In the genomic region with DNA sequence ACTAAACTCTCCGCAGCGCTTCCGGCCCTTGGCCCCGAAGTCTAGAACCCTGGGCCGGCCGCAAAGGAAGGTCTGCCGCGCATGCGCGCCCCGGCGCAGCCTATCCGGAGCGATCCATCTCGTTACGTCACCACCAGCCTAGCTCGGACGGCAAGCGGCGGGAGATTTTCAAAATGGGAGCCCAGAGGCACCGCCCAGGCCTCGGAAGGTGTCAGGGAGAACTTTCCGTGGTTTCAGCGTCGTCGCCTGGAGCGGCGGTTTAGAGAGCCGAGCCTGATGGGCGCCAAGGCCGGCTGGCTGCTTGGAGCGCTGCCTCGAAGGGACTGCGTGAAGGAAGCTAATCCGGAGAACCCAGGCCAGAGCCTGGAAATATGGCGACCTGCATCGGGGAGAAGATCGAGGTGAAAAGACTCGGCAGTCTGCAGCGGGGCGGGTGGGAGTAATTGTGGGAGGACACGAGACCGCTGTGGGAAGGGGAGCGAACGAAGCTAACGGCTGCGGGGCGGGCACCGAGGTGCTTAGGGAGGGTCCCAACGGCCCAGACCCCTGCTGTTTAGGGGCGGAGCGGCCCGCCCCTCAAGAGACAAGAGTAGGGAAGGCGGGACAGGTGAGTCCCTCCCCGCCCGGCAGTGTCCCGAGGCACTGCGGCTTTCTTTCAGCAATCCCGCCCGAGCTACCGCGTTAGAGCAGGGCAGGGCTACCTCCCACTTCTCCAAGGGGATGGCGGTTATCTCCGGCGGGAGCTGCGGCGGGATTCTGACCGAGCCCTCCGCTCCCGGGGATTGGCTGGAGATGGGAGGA, we compare ENCODE assay signal across 1 cellular context.
A peak's percentile ranks its signal among the peaks of the same experiment; 100 is the strongest.
TF ChIP-seq lines count a peak whose summit lies in the region.

A gene (plus strand): TSS at position 130 of the 801 bp plus-strand sequence. CDS start 242 bp downstream, at position 372.

TF ChIP-seq in HepG2, 621 proteins besides CTCF, POLR2A, EP300 and RAD21 (continued from another document and continues in another):
- TF ChIP-seq, protein P1, sequence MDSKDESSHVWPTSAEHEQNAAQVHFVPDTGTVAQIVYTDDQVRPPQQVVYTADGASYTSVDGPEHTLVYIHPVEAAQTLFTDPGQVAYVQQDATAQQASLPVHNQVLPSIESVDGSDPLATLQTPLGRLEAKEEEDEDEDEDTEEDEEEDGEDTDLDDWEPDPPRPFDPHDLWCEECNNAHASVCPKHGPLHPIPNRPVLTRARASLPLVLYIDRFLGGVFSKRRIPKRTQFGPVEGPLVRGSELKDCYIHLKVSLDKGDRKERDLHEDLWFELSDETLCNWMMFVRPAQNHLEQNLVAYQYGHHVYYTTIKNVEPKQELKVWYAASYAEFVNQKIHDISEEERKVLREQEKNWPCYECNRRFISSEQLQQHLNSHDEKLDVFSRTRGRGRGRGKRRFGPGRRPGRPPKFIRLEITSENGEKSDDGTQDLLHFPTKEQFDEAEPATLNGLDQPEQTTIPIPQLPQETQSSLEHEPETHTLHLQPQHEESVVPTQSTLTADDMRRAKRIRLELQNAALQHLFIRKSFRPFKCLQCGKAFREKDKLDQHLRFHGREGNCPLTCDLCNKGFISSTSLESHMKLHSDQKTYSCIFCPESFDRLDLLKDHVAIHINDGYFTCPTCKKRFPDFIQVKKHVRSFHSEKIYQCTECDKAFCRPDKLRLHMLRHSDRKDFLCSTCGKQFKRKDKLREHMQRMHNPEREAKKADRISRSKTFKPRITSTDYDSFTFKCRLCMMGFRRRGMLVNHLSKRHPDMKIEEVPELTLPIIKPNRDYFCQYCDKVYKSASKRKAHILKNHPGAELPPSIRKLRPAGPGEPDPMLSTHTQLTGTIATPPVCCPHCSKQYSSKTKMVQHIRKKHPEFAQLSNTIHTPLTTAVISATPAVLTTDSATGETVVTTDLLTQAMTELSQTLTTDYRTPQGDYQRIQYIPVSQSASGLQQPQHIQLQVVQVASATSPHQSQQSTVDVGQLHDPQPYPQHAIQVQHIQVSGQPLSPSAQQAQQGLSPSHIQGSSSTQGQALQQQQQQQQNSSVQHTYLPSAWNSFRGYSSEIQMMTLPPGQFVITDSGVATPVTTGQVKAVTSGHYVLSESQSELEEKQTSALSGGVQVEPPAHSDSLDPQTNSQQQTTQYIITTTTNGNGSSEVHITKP (CRISPR knock-in tag; IDR thresholded peaks at IDR 0.05; ENCODE audit: low read depth): no peak
- TF ChIP-seq, protein P2, sequence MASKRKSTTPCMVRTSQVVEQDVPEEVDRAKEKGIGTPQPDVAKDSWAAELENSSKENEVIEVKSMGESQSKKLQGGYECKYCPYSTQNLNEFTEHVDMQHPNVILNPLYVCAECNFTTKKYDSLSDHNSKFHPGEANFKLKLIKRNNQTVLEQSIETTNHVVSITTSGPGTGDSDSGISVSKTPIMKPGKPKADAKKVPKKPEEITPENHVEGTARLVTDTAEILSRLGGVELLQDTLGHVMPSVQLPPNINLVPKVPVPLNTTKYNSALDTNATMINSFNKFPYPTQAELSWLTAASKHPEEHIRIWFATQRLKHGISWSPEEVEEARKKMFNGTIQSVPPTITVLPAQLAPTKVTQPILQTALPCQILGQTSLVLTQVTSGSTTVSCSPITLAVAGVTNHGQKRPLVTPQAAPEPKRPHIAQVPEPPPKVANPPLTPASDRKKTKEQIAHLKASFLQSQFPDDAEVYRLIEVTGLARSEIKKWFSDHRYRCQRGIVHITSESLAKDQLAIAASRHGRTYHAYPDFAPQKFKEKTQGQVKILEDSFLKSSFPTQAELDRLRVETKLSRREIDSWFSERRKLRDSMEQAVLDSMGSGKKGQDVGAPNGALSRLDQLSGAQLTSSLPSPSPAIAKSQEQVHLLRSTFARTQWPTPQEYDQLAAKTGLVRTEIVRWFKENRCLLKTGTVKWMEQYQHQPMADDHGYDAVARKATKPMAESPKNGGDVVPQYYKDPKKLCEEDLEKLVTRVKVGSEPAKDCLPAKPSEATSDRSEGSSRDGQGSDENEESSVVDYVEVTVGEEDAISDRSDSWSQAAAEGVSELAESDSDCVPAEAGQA (IDR thresholded peaks at IDR 0.05; ENCODE audit: low read depth): no peak
- TF ChIP-seq, protein P2 (CRISPR knock-in tag; IDR thresholded peaks at IDR 0.05; ENCODE audit: borderline replicate concordance): 0 out of 2 replicates have a peak, but pooled peaks have one; percentile 28
- TF ChIP-seq CENPX (CRISPR knock-in tag; IDR thresholded peaks at IDR 0.05) (no peak), MIER2 (CRISPR knock-in tag; IDR thresholded peaks at IDR 0.05) (peak; percentile 10; the same call in 1 of the 2 replicates), KAT7 (CRISPR knock-in tag; IDR thresholded peaks at IDR 0.05; ENCODE audit: borderline replicate concordance) (no peak; the same call in 1 of the 2 replicates), PPARG (CRISPR knock-in tag; conservative IDR thresholded peaks at IDR 0.05) (no peak), ZEB1 (IDR thresholded peaks at IDR 0.05; ENCODE audit: insufficient replicate concordance, low read depth) (peak; percentile 14), ZNF205 (CRISPR knock-in tag; IDR thresholded peaks at IDR 0.05) (no peak; the same call in 1 of the 2 replicates), SIX4 (CRISPR knock-in tag; IDR thresholded peaks at IDR 0.05) (no peak), FOXM1 (CRISPR knock-in tag; IDR thresholded peaks at IDR 0.05) (no peak), TAF1 (CRISPR knock-in tag; IDR thresholded peaks at IDR 0.05) (peak; percentile 80), ZSCAN12 (CRISPR knock-in tag; IDR thresholded peaks at IDR 0.05) (no peak), SCMH1 (CRISPR knock-in tag; IDR thresholded peaks at IDR 0.05; ENCODE audit: borderline replicate concordance) (no peak), PAF1 (CRISPR knock-in tag; IDR thresholded peaks at IDR 0.05) (no peak), GABPB1 (CRISPR knock-in tag; IDR thresholded peaks at IDR 0.05) (peak; percentile 83), YEATS4 (CRISPR knock-in tag; IDR thresholded peaks at IDR 0.05; ENCODE audit: borderline replicate concordance) (peak; percentile 84), HNRNPUL1 (IDR thresholded peaks at IDR 0.05; ENCODE audit: low read depth, low read length) (no peak), ZNF343 (CRISPR knock-in tag; IDR thresholded peaks at IDR 0.05) (0 out of 2 replicates have a peak, but pooled peaks have one; percentile 14), YY1 (IDR thresholded peaks at IDR 0.05; ENCODE audit: insufficient read depth, insufficient replicate concordance, low read depth, low read length) (peak; percentile 89), SNAI1 (CRISPR knock-in tag; IDR thresholded peaks at IDR 0.05; ENCODE audit: borderline replicate concordance) (no peak), ZNF350 (CRISPR knock-in tag; IDR thresholded peaks at IDR 0.05; ENCODE audit: borderline replicate concordance, low read depth) (peak; percentile 59; the same call in 1 of the 2 replicates), NFATC3 (CRISPR knock-in tag; IDR thresholded peaks at IDR 0.05) (0 out of 2 replicates have a peak, but pooled peaks have one; percentile 67), ZNF776 (CRISPR knock-in tag; IDR thresholded peaks at IDR 0.05) (peak; percentile 68; the same call in 1 of the 2 replicates), ZNF616 (CRISPR knock-in tag; IDR thresholded peaks at IDR 0.05; ENCODE audit: low read depth) (no peak), SRF (IDR thresholded peaks at IDR 0.05; ENCODE audit: low read depth, low read length) (no peak)
- TF ChIP-seq, protein P3, sequence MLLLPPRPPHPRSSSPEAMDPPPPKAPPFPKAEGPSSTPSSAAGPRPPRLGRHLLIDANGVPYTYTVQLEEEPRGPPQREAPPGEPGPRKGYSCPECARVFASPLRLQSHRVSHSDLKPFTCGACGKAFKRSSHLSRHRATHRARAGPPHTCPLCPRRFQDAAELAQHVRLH (CRISPR knock-in tag; IDR thresholded peaks at IDR 0.05; ENCODE audit: borderline replicate concordance, low read depth): peak; percentile 61
- TF ChIP-seq, protein P4, sequence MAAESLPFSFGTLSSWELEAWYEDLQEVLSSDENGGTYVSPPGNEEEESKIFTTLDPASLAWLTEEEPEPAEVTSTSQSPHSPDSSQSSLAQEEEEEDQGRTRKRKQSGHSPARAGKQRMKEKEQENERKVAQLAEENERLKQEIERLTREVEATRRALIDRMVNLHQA (CRISPR knock-in tag; IDR thresholded peaks at IDR 0.05): peak; percentile 31; the same call in 1 of the 2 replicates
- TF ChIP-seq, protein P5, sequence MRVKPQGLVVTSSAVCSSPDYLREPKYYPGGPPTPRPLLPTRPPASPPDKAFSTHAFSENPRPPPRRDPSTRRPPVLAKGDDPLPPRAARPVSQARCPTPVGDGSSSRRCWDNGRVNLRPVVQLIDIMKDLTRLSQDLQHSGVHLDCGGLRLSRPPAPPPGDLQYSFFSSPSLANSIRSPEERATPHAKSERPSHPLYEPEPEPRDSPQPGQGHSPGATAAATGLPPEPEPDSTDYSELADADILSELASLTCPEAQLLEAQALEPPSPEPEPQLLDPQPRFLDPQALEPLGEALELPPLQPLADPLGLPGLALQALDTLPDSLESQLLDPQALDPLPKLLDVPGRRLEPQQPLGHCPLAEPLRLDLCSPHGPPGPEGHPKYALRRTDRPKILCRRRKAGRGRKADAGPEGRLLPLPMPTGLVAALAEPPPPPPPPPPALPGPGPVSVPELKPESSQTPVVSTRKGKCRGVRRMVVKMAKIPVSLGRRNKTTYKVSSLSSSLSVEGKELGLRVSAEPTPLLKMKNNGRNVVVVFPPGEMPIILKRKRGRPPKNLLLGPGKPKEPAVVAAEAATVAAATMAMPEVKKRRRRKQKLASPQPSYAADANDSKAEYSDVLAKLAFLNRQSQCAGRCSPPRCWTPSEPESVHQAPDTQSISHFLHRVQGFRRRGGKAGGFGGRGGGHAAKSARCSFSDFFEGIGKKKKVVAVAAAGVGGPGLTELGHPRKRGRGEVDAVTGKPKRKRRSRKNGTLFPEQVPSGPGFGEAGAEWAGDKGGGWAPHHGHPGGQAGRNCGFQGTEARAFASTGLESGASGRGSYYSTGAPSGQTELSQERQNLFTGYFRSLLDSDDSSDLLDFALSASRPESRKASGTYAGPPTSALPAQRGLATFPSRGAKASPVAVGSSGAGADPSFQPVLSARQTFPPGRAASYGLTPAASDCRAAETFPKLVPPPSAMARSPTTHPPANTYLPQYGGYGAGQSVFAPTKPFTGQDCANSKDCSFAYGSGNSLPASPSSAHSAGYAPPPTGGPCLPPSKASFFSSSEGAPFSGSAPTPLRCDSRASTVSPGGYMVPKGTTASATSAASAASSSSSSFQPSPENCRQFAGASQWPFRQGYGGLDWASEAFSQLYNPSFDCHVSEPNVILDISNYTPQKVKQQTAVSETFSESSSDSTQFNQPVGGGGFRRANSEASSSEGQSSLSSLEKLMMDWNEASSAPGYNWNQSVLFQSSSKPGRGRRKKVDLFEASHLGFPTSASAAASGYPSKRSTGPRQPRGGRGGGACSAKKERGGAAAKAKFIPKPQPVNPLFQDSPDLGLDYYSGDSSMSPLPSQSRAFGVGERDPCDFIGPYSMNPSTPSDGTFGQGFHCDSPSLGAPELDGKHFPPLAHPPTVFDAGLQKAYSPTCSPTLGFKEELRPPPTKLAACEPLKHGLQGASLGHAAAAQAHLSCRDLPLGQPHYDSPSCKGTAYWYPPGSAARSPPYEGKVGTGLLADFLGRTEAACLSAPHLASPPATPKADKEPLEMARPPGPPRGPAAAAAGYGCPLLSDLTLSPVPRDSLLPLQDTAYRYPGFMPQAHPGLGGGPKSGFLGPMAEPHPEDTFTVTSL (CRISPR knock-in tag; IDR thresholded peaks at IDR 0.05; ENCODE audit: borderline replicate concordance): no peak
- TF ChIP-seq, protein P6, sequence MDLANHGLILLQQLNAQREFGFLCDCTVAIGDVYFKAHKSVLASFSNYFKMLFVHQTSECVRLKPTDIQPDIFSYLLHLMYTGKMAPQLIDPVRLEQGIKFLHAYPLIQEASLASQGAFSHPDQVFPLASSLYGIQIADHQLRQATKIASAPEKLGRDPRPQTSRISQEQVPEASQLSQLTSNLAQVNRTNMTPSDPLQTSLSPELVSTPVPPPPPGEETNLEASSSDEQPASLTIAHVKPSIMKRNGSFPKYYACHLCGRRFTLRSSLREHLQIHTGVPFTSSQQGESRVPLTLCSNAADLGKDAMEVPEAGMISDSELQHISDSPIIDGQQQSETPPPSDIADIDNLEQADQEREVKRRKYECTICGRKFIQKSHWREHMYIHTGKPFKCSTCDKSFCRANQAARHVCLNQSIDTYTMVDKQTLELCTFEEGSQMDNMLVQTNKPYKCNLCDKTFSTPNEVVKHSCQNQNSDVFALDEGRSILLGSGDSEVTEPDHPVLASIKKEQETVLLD (CRISPR knock-in tag; IDR thresholded peaks at IDR 0.05; ENCODE audit: low read depth): no peak
- TF ChIP-seq, protein P7, sequence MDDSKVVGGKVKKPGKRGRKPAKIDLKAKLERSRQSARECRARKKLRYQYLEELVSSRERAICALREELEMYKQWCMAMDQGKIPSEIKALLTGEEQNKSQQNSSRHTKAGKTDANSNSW (CRISPR knock-in tag; IDR thresholded peaks at IDR 0.05; ENCODE audit: borderline replicate concordance): no peak
